Comparison of ENCODE assay signal across 3 cellular contexts in the genomic region with DNA sequence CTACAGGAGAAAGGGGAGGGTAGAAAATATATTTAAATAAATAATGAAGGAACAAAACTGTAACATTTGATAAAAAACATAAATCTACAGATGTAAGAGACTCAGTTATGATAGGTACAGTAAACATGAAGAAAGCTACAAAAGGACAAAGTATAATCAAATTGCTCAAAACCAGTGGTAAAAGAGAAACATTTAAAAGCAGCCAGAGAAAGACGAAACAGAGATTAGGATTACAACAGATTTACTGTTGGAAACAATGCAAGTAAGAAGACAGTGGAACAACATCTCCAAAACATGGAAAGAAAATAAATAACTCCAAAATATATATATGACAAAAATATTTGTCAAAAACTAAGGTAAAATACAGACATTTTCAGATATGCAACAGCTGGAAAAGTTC.
TF ChIP-seq lines count a peak whose summit lies in the region.

No MANE protein-coding gene starts in this region.

TF ChIP-seq in HepG2, 621 proteins besides CTCF, POLR2A, EP300 and RAD21:
- TF ChIP-seq SP5 (CRISPR knock-in tag; IDR thresholded peaks at IDR 0.05; ENCODE audit: borderline replicate concordance, low read depth) (no peak), ZNF317 (CRISPR knock-in tag; IDR thresholded peaks at IDR 0.05) (peak; percentile 98), ZBTB20 (CRISPR knock-in tag; IDR thresholded peaks at IDR 0.05; ENCODE audit: borderline replicate concordance, low read depth) (no peak)
- TF ChIP-seq, protein P1, sequence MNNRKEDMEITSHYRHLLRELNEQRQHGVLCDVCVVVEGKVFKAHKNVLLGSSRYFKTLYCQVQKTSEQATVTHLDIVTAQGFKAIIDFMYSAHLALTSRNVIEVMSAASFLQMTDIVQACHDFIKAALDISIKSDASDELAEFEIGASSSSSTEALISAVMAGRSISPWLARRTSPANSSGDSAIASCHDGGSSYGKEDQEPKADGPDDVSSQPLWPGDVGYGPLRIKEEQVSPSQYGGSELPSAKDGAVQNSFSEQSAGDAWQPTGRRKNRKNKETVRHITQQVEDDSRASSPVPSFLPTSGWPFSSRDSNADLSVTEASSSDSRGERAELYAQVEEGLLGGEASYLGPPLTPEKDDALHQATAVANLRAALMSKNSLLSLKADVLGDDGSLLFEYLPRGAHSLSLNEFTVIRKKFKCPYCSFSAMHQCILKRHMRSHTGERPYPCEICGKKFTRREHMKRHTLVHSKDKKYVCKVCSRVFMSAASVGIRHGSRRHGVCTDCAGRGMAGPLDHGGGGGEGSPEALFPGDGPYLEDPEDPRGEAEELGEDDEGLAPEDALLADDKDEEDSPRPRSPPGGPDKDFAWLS (CRISPR knock-in tag; IDR thresholded peaks at IDR 0.05; ENCODE audit: borderline replicate concordance) = no peak

TF ChIP-seq in WTC11, 78 proteins besides CTCF, POLR2A, EP300 and RAD21:
- TF ChIP-seq, protein P2, sequence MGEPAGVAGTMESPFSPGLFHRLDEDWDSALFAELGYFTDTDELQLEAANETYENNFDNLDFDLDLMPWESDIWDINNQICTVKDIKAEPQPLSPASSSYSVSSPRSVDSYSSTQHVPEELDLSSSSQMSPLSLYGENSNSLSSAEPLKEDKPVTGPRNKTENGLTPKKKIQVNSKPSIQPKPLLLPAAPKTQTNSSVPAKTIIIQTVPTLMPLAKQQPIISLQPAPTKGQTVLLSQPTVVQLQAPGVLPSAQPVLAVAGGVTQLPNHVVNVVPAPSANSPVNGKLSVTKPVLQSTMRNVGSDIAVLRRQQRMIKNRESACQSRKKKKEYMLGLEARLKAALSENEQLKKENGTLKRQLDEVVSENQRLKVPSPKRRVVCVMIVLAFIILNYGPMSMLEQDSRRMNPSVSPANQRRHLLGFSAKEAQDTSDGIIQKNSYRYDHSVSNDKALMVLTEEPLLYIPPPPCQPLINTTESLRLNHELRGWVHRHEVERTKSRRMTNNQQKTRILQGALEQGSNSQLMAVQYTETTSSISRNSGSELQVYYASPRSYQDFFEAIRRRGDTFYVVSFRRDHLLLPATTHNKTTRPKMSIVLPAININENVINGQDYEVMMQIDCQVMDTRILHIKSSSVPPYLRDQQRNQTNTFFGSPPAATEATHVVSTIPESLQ (CRISPR knock-in tag; IDR thresholded peaks at IDR 0.05) = no peak
- peak; percentile 92 for TF ChIP-seq ZNF317 (CRISPR knock-in tag; IDR thresholded peaks at IDR 0.05; ENCODE audit: borderline replicate concordance, low read depth)

TF ChIP-seq in K562, 482 proteins besides CTCF, POLR2A, EP300 and RAD21:
- TF ChIP-seq, protein P3, sequence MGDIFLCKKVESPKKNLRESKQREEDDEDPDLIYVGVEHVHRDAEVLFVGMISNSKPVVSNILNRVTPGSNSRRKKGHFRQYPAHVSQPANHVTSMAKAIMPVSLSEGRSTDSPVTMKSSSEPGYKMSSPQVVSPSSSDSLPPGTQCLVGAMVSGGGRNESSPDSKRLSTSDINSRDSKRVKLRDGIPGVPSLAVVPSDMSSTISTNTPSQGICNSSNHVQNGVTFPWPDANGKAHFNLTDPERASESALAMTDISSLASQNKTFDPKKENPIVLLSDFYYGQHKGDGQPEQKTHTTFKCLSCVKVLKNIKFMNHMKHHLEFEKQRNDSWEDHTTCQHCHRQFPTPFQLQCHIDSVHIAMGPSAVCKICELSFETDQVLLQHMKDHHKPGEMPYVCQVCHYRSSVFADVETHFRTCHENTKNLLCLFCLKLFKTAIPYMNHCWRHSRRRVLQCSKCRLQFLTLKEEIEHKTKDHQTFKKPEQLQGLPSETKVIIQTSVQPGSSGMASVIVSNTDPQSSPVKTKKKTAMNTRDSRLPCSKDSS (IDR thresholded peaks at IDR 0.05; ENCODE audit: low read depth, partially characterized antibody) = peak; percentile 26
- TF ChIP-seq ZNF785 (CRISPR knock-in tag; IDR thresholded peaks at IDR 0.05) (no peak), CBX3 (IDR thresholded peaks at IDR 0.05; ENCODE audit: borderline replicate concordance in 1 of 2, low read length in 2 of 2) (peak in 1 of 2 experiments; percentile 83; a peak in 2 of 3 replicates), TRIM24 (IDR thresholded peaks at IDR 0.05) (0 out of 4 replicates have a peak, but pooled peaks of 1 of the 2 experiments have one; percentile 20), TGIF2 (CRISPR knock-in tag; IDR thresholded peaks at IDR 0.05) (no peak), TRIM28 (IDR thresholded peaks at IDR 0.05) (peak; percentile 80), CBX5 (IDR thresholded peaks at IDR 0.05; ENCODE audit: borderline replicate concordance, low read depth) (peak; percentile 63; the same call in 1 of the 2 replicates)
TF ChIP-seq in K562: peak in this region for 5.
